In the genomic region with DNA sequence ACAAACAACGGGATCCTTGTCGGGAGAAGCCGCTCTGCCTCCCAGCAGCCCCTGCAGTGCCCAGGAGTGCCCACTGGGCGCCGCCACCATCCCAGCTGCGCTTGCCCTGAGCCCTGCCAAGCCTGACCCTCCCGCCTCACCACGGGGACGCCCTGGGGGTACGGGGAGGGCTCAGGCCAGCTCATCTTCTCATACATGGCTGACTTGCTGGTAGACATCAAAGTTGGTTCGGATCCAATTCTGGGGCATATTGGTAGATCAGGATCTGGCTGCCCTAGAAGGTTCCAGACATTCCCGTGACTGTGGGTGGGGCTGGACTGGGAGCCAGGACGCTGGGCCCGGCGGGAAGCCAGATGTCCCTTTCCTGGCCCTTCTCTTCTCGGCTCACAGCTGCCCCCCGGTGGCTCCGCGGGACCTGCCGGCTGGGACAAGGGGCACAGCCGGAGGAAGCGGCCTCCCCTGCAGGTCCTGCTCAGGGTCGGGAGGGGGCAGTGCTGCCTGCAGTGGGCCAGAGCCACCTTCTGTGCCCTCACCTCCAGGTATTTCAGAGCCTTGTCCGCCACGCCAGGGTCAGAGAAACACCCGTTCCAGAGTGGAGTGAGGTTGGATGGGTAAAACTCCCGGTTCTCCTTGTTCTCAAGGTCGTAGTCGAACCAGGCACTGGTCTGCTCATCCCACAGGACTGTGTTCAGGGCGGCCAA, we compare ENCODE assay signal across 1 cellular context.
A peak's percentile ranks its signal among the peaks of the same experiment; 100 is the strongest.
TF ChIP-seq lines count a peak whose summit lies in the region.

No MANE protein-coding gene starts in this region.

TF ChIP-seq in HepG2, 621 proteins besides CTCF, POLR2A, EP300 and RAD21 (continued from another document and continues in another):
- TF ChIP-seq ZBTB4 (CRISPR knock-in tag; IDR thresholded peaks at IDR 0.05; ENCODE audit: borderline replicate concordance), result no peak; the same call in 1 of the 2 replicates
- TF ChIP-seq ZNF44 (CRISPR knock-in tag; IDR thresholded peaks at IDR 0.05), result no peak
- peak; percentile 48; the same call in 1 of the 2 replicates for TF ChIP-seq RXRB (CRISPR knock-in tag; IDR thresholded peaks at IDR 0.05; ENCODE audit: borderline replicate concordance)
- no peak for TF ChIP-seq ZNF552 (CRISPR knock-in tag; IDR thresholded peaks at IDR 0.05; ENCODE audit: borderline replicate concordance)
- TF ChIP-seq, protein P1, sequence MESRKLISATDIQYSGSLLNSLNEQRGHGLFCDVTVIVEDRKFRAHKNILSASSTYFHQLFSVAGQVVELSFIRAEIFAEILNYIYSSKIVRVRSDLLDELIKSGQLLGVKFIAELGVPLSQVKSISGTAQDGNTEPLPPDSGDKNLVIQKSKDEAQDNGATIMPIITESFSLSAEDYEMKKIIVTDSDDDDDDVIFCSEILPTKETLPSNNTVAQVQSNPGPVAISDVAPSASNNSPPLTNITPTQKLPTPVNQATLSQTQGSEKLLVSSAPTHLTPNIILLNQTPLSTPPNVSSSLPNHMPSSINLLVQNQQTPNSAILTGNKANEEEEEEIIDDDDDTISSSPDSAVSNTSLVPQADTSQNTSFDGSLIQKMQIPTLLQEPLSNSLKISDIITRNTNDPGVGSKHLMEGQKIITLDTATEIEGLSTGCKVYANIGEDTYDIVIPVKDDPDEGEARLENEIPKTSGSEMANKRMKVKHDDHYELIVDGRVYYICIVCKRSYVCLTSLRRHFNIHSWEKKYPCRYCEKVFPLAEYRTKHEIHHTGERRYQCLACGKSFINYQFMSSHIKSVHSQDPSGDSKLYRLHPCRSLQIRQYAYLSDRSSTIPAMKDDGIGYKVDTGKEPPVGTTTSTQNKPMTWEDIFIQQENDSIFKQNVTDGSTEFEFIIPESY (CRISPR knock-in tag; IDR thresholded peaks at IDR 0.05), result peak; percentile 75
- TF ChIP-seq SATB2 (CRISPR knock-in tag; IDR thresholded peaks at IDR 0.05), result no peak
- peak; percentile 67; the same call in 1 of the 2 replicates for TF ChIP-seq KDM3A (CRISPR knock-in tag; IDR thresholded peaks at IDR 0.05; ENCODE audit: low read depth)
- TF ChIP-seq KDM6A (CRISPR knock-in tag; IDR thresholded peaks at IDR 0.05; ENCODE audit: low read depth), result no peak
- peak; percentile 96 for TF ChIP-seq ZNF121 (CRISPR knock-in tag; IDR thresholded peaks at IDR 0.05)
- TF ChIP-seq NR2F2 (IDR thresholded peaks at IDR 0.05; ENCODE audit: borderline replicate concordance, low read depth), result peak; percentile 36; the same call in 1 of the 2 replicates
- no peak for TF ChIP-seq ZZZ3 (CRISPR knock-in tag; IDR thresholded peaks at IDR 0.05; ENCODE audit: borderline replicate concordance)
- TF ChIP-seq RARG (CRISPR knock-in tag; IDR thresholded peaks at IDR 0.05; ENCODE audit: low read depth), result no peak
- TF ChIP-seq KDM5A (IDR thresholded peaks at IDR 0.05; ENCODE audit: borderline replicate concordance, low read length), result no peak; the same call in 1 of the 2 replicates
- TF ChIP-seq TSC22D2 (CRISPR knock-in tag; IDR thresholded peaks at IDR 0.05; ENCODE audit: borderline replicate concordance), result no peak
- TF ChIP-seq PCBP2 (optimal IDR thresholded peaks at IDR 0.05; ENCODE audit: low read depth, low read length, poor library complexity, severe bottlenecking), result no peak
- peak; percentile 63; the same call in 1 of the 2 replicates for TF ChIP-seq ZNF777 (CRISPR knock-in tag; IDR thresholded peaks at IDR 0.05)
- TF ChIP-seq THAP9 (CRISPR knock-in tag; IDR thresholded peaks at IDR 0.05; ENCODE audit: borderline replicate concordance), result no peak; the same call in 1 of the 2 replicates
- TF ChIP-seq NFE2L2 (IDR thresholded peaks at IDR 0.05; ENCODE audit: low read length), result no peak
- no peak for TF ChIP-seq MLXIP (CRISPR knock-in tag; IDR thresholded peaks at IDR 0.05; ENCODE audit: borderline replicate concordance)
- TF ChIP-seq ZNF790 (CRISPR knock-in tag; IDR thresholded peaks at IDR 0.05; ENCODE audit: borderline replicate concordance), result no peak
- TF ChIP-seq IRX3 (CRISPR knock-in tag; IDR thresholded peaks at IDR 0.05; ENCODE audit: borderline replicate concordance, low read depth), result no peak
- TF ChIP-seq TBX3 (IDR thresholded peaks at IDR 0.05; ENCODE audit: borderline replicate concordance), result no peak; the same call in 1 of the 2 replicates
- peak; percentile 47; the same call in 1 of the 2 replicates for TF ChIP-seq KAT7 (CRISPR knock-in tag; IDR thresholded peaks at IDR 0.05; ENCODE audit: borderline replicate concordance)
- TF ChIP-seq, protein P2, sequence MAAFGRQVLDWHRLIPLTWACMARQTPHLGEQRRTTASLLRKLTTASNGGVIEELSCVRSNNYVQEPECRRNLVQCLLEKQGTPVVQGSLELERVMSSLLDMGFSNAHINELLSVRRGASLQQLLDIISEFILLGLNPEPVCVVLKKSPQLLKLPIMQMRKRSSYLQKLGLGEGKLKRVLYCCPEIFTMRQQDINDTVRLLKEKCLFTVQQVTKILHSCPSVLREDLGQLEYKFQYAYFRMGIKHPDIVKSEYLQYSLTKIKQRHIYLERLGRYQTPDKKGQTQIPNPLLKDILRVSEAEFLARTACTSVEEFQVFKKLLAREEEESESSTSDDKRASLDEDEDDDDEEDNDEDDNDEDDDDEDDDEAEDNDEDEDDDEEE (CRISPR knock-in tag; IDR thresholded peaks at IDR 0.05), result no peak; the same call in 1 of the 2 replicates
- no peak for TF ChIP-seq JARID2 (CRISPR knock-in tag; IDR thresholded peaks at IDR 0.05; ENCODE audit: insufficient replicate concordance)
- no peak for TF ChIP-seq HOXA9 (CRISPR knock-in tag; IDR thresholded peaks at IDR 0.05; ENCODE audit: borderline replicate concordance)
- no peak; the same call in 1 of the 2 replicates for TF ChIP-seq HNF1A (IDR thresholded peaks at IDR 0.05; ENCODE audit: low read depth)
- TF ChIP-seq HNF1A (CRISPR knock-in tag; IDR thresholded peaks at IDR 0.05; ENCODE audit: borderline replicate concordance), result no peak
- no peak for TF ChIP-seq HNRNPH1 (optimal IDR thresholded peaks at IDR 0.05; ENCODE audit: low read depth, low read length)
- no peak for TF ChIP-seq CCDC6 (CRISPR knock-in tag; IDR thresholded peaks at IDR 0.05)
- no peak for TF ChIP-seq TOE1 (CRISPR knock-in tag; IDR thresholded peaks at IDR 0.05)
- TF ChIP-seq, protein P3, sequence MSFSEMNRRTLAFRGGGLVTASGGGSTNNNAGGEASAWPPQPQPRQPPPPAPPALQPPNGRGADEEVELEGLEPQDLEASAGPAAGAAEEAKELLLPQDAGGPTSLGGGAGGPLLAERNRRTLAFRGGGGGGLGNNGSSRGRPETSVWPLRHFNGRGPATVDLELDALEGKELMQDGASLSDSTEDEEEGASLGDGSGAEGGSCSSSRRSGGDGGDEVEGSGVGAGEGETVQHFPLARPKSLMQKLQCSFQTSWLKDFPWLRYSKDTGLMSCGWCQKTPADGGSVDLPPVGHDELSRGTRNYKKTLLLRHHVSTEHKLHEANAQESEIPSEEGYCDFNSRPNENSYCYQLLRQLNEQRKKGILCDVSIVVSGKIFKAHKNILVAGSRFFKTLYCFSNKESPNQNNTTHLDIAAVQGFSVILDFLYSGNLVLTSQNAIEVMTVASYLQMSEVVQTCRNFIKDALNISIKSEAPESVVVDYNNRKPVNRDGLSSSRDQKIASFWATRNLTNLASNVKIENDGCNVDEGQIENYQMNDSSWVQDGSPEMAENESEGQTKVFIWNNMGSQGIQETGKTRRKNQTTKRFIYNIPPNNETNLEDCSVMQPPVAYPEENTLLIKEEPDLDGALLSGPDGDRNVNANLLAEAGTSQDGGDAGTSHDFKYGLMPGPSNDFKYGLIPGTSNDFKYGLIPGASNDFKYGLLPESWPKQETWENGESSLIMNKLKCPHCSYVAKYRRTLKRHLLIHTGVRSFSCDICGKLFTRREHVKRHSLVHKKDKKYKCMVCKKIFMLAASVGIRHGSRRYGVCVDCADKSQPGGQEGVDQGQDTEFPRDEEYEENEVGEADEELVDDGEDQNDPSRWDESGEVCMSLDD (CRISPR knock-in tag; IDR thresholded peaks at IDR 0.05; ENCODE audit: borderline replicate concordance), result no peak
- 0 out of 2 replicates have a peak, but pooled peaks have one; percentile 30 for TF ChIP-seq BRD4 (CRISPR knock-in tag; IDR thresholded peaks at IDR 0.05)
- peak; percentile 76; the same call in 1 of the 2 replicates for TF ChIP-seq ZFP36L1 (CRISPR knock-in tag; IDR thresholded peaks at IDR 0.05)
